Comparison of ENCODE assay signal across 11 cellular contexts in genomic region chr1:225442156-225442555, GRCh38.
A peak's percentile ranks its signal among the peaks of the same experiment; 100 is the strongest.
DNase-seq lines count a peak whose midpoint lies in the region; ATAC-seq lines count a peak whose summit lies in the region.
"Had no signal": no experiment of that assay in that cellular context is flagged by ENCODE, and none has a peak within 500 bp of the region (broad histone marks: within the 10 kb centered on the region; RNA-seq: fewer than 3 reads in every experiment).

No MANE protein-coding gene starts in this region.

- H3K36me3 ChIP-seq in rectal smooth muscle tissue (ENCODE audit: control insufficient read depth, insufficient read depth, low read length), result no peaks in the 10 kb centered on the region

- ATAC-seq in effector memory CD8-positive, alpha-beta T cell (replicated peaks), result no peak
- no peak for ATAC-seq in HG02642 (IDR thresholded peaks at IDR 0.05; ENCODE audit: poor library complexity, unreplicated experiment)

- H3K4me3 ChIP-seq in rectal smooth muscle tissue (ENCODE audit: low read length), result no peak overlapping the region

- H3K4me1 ChIP-seq in rectal smooth muscle tissue (ENCODE audit: control insufficient read depth, insufficient read depth, low read length), result peaks cover 39% of the 10 kb centered on the region

- peaks cover 12% of the 10 kb centered on the region for H3K36me3 Mint-ChIP-seq in effector memory CD8-positive, alpha-beta T cell (ENCODE audit: insufficient read depth)

- peak overlapping the region; percentile 45 for H3K27ac ChIP-seq in rectal smooth muscle tissue (ENCODE audit: low read depth, low read length)

- H3K27me3 Mint-ChIP-seq in effector memory CD8-positive, alpha-beta T cell, result no peaks in the 10 kb centered on the region

- DNase-seq in NCI-H345 (lab: John Stamatoyannopoulos, UW) (peak; percentile 17), NCI-H345 treated with DMSO at 0.1 percent for 48 hours (lab: John Stamatoyannopoulos, UW; ENCODE audit: unreplicated experiment) (no peak), NCI-H2029 (lab: John Stamatoyannopoulos, UW) (peak; percentile 44), NCI-H748 (lab: John Stamatoyannopoulos, UW; ENCODE audit: unreplicated experiment) (no peak), AML-193 (lab: John Stamatoyannopoulos, UW) (no peak)
- DNase-seq in effector memory CD8-positive, alpha-beta T cell, result no peak
- DNase-seq: activated CD8-positive, alpha-beta memory T cell treated with anti-CD3 and anti-CD28 coated beads, Interleukin-2, amount 50 U/mL, for 4 hours; nephron progenitor cell; stimulated activated naive CD4-positive, alpha-beta T cell had no signal

- H3K9me3 Mint-ChIP-seq in effector memory CD8-positive, alpha-beta T cell, result no peaks in the 10 kb centered on the region
- H3K9me3 Mint-ChIP-seq: nephron progenitor cell had no signal

- H3K9ac ChIP-seq in rectal smooth muscle tissue (ENCODE audit: low read length), result no peak overlapping the region

- H3K4me3 Mint-ChIP-seq in effector memory CD8-positive, alpha-beta T cell, result peak overlapping the region in 1 of 2 donors; percentile 44
- H3K4me3 Mint-ChIP-seq: nephron progenitor cell had no signal

- peaks cover 45 to 47% of the 10 kb centered on the region in 2 donors for H3K4me1 Mint-ChIP-seq in effector memory CD8-positive, alpha-beta T cell (ENCODE audit: low read depth in 2 of 2)

- peak overlapping the region; percentile 62 to 95 for H3K27ac Mint-ChIP-seq in effector memory CD8-positive, alpha-beta T cell

- no peaks in the 10 kb centered on the region for H3K27me3 ChIP-seq in rectal smooth muscle tissue (ENCODE audit: control insufficient read depth, insufficient read depth, low read length)

Comparison
In these comparisons a context has a peak if more than half of its experiments do, and no peak if none do; other contexts are left out.
1. DNase-seq: peak in NCI-H345 (single experiment) and NCI-H2029 (single experiment); none in NCI-H345 treated with DMSO at 0.1 percent for 48 hours (single experiment), effector memory CD8-positive, alpha-beta T cell (0 of 3), NCI-H748 (single experiment) and AML-193 (0 of 2).